ENCODE assay signal across 8 cellular contexts in genomic region chr10:29734640-29734979, GRCh38.
DNase-seq lines count a peak whose midpoint lies in the region; ATAC-seq and TF ChIP-seq lines count a peak whose summit lies in the region.

No MANE protein-coding gene starts in this region.

- H3K4me3 ChIP-seq in GM23338 (peak overlapping the region; percentile 81), gastrocnemius medialis (peak overlapping the region; percentile 79 to 97 (median 87))

- H3F3A ChIP-seq in GM23338 (replicated peaks; ENCODE audit: low read depth): 0 out of 2 replicates have a peak, but pooled peaks cover 3% of the 10 kb centered on the region

- H3K27me3 ChIP-seq in GM23338 (ENCODE audit: insufficient read depth) (peaks cover 55% of the 10 kb centered on the region), foreskin keratinocyte (peaks cover 3% of the 10 kb centered on the region), gastrocnemius medialis (no peaks in the 10 kb centered on the region)

- H3K9me3 Mint-ChIP-seq in GM23338: no peaks in the 10 kb centered on the region

- H3K4me1 Mint-ChIP-seq in GM23338: peaks cover 30% of the 10 kb centered on the region

- ATAC-seq in GM23338 (no peak), foreskin keratinocyte (peak; percentile 1), gastrocnemius medialis (no peak), GM18870 (IDR thresholded peaks at IDR 0.05; ENCODE audit: unreplicated experiment) (no peak)

- H3K36me3 Mint-ChIP-seq in GM23338 (ENCODE audit: low read depth): no peaks in the 10 kb centered on the region; the same call in 2 of the 3 replicates

- H3K4me1 ChIP-seq in GM23338 (ENCODE audit: insufficient read depth) (peaks cover 45% of the 10 kb centered on the region), foreskin keratinocyte (no peaks in the 10 kb centered on the region), gastrocnemius medialis (peaks cover 41 to 48% of the 10 kb centered on the region in 2 donors)

- H3K27ac ChIP-seq in GM23338 (ENCODE audit: low read depth): no peak overlapping the region
- peak overlapping the region; percentile 78 for H3K27ac ChIP-seq in VCaP
- H3K27ac ChIP-seq in foreskin keratinocyte: peak overlapping the region; percentile 97
- peak overlapping the region; percentile 96 to 99 (median 97) for H3K27ac ChIP-seq in gastrocnemius medialis

- H3K4me2 ChIP-seq in GM23338: peak overlapping the region; percentile 94

- DNase-seq in GM23338 (ENCODE audit: low spot score): no peak
- DNase-seq in foreskin keratinocyte: no peak
- no peak for DNase-seq in gastrocnemius medialis
- DNase-seq in DMS114 treated with DMSO at 0.1 percent for 48 hours (lab: John Stamatoyannopoulos, UW; ENCODE audit: unreplicated experiment): no peak
- no peak for DNase-seq in DMS 273 treated with DMSO at 0.1 percent for 48 hours (lab: John Stamatoyannopoulos, UW)
- no peak for DNase-seq in stimulated activated CD4-positive, alpha-beta T cell treated with anti-CD3 and anti-CD28 coated beads, Interleukin-2, amount 100 ng/mL, for 24 hours

- TF ChIP-seq CTCF in GM23338 (conservative IDR thresholded peaks at IDR 0.05; ENCODE audit: low read depth in 2 of 2) (no peak), VCaP (conservative IDR thresholded peaks at IDR 0.05) (no peak), foreskin keratinocyte (conservative IDR thresholded peaks at IDR 0.05) (no peak), gastrocnemius medialis (IDR thresholded peaks at IDR 0.05 in 4 of 5, conservative IDR thresholded peaks at IDR 0.05 in 1 of 5) (no peak)

- H3K4me3 Mint-ChIP-seq in GM23338: peak overlapping the region; percentile 77

- peaks cover 31% of the 10 kb centered on the region for H3K27me3 Mint-ChIP-seq in GM23338 (ENCODE audit: insufficient read depth, low read depth, poor library complexity)

- intact Hi-C loops in gastrocnemius medialis (cut with DNase I; ENCODE audit: low total_unique reads): loop anchor here (2.0 to 10.0 kb wide), 4 partner anchors 92 to 266 kb away; no protein-coding TSS in a partner anchor

- in situ Hi-C loops in gastrocnemius medialis (cut with MboI; ENCODE audit: low sequenced_read_pairs in 4 of 4): loop anchor here in 2 of 4 donors (5.0 to 10.0 kb wide), 3 partner anchors 102 to 130 kb away; partner anchors contain the start of gene SVIL (in 1 of the 2)

- no peak overlapping the region for H3K27ac Mint-ChIP-seq in GM23338

- H3K36me3 ChIP-seq in GM23338 (ENCODE audit: insufficient read depth): no peaks in the 10 kb centered on the region
- no peaks in the 10 kb centered on the region for H3K36me3 ChIP-seq in gastrocnemius medialis

- TF ChIP-seq POLR2A in gastrocnemius medialis (IDR thresholded peaks at IDR 0.05): no peak

- H3K9me2 ChIP-seq in GM23338 (ENCODE audit: insufficient read depth): 0 out of 2 replicates have a peak, but pooled peaks cover 2% of the 10 kb centered on the region

- peak overlapping the region; percentile 43; the same call in 1 of the 2 replicates for H2AFZ ChIP-seq in GM23338

- H3K9me3 ChIP-seq in gastrocnemius medialis: no peaks in the 10 kb centered on the region

- peaks cover 17% of the 10 kb centered on the region for H3K79me2 ChIP-seq in GM23338 (replicated peaks; ENCODE audit: insufficient read depth)

- peaks cover 16% of the 10 kb centered on the region; the same call in 1 of the 2 replicates for H4K20me1 ChIP-seq in GM23338 (replicated peaks; ENCODE audit: insufficient read depth)

TF ChIP-seq in GM23338, 12 proteins besides CTCF, POLR2A, EP300 and RAD21 (continues in another document):
- no peak for TF ChIP-seq ZNF114 (CRISPR knock-in tag; IDR thresholded peaks at IDR 0.05)
- no peak for TF ChIP-seq JUNB (IDR thresholded peaks at IDR 0.05; ENCODE audit: unreplicated experiment)
- no peak for TF ChIP-seq ZNF331 (CRISPR knock-in tag; IDR thresholded peaks at IDR 0.05; ENCODE audit: low read depth)
- TF ChIP-seq STAT1 (IDR thresholded peaks at IDR 0.05; ENCODE audit: unreplicated experiment): no peak
- no peak for TF ChIP-seq ZNF462 (CRISPR knock-in tag; IDR thresholded peaks at IDR 0.05)
- TF ChIP-seq NANOG (IDR thresholded peaks at IDR 0.05; ENCODE audit: borderline replicate concordance): no peak
- TF ChIP-seq ETS1 (IDR thresholded peaks at IDR 0.05): no peak
- no peak for TF ChIP-seq CREB1 (CRISPR knock-in tag; IDR thresholded peaks at IDR 0.05; ENCODE audit: low read depth)
